In genomic region chr18:49862656-49863385, GRCh38 we compare ENCODE assay signal across 17 cellular contexts.
"Had no signal": no experiment of that assay in that cellular context is flagged by ENCODE, and none has a peak within 500 bp of the region (broad histone marks: within the 10 kb centered on the region; RNA-seq: fewer than 3 reads in every experiment).

No MANE protein-coding gene starts in this region.

- ATAC-seq: activated T-helper 17 cell treated with anti-CD3 and anti-CD28 coated beads, Interleukin-2, amount 50 U/mL, for 72 hours; gastroesophageal sphincter; heart left ventricle; left ventricle myocardium superior; natural killer cell; psoas muscle; right cardiac atrium; stimulated activated effector memory CD8-positive, alpha-beta T cell treated with anti-CD3 and anti-CD28 coated beads, Interleukin-12 subunit alpha, Interleukin-12 subunit beta, amount 100 ng/mL, for 72 hours had no signal

- DNase-seq: activated CD4-positive, alpha-beta T cell treated with anti-CD3 and anti-CD28 coated beads for 1 hour; activated CD4-positive, alpha-beta T cell treated with anti-CD3 and anti-CD28 coated beads, Interleukin-2, amount 50 U/mL, for 1 hour; activated T-cell treated with anti-CD3 and anti-CD28 coated beads, Interleukin-2, amount 50 U/mL, for 24 hours; adrenal gland; central memory CD4-positive, alpha-beta T cell; heart left ventricle; left ventricle myocardium superior; mammary epithelial cell; natural killer cell; ovary; psoas muscle; right cardiac atrium; stimulated activated CD4-positive, alpha-beta T cell treated with anti-CD3 and anti-CD28 coated beads, Interleukin-1b, Interleukin-23, amount 100 ng/mL, for 48 hours; stomach had no signal
